14 cellular contexts compared by ENCODE assay signal in the genomic region with DNA sequence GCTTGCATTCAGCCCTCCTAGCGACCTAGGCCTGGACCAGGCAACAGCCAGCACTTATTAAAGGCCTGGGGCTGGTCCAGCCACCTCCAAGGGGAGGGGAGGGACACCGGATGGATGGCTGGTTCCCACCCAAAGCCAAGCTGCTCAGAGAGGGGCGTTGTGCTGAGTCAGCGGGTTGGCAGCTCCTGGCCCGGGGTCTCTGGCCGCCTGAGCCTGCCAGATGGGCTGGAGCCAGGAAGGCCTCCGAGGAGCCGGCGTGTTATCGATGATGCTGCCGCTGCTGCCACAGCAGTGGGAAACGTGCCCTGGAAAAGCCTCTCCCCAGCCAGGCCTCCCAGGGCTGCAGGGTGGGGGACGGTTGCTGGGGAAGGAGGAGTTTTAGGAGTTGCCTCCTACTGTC. TPM values are rescaled to one million over a fixed set of nuclear protein-coding genes. Genes with fewer than 3 reads are reported as not detected.
A peak's percentile ranks its signal among the peaks of the same experiment; 100 is the strongest.
DNase-seq lines count a peak whose midpoint lies in the region; ATAC-seq and TF ChIP-seq lines count a peak whose summit lies in the region.
"Had no signal": no experiment of that assay in that cellular context is flagged by ENCODE, and none has a peak within 500 bp of the region (broad histone marks: within the 10 kb centered on the region; RNA-seq: fewer than 3 reads in every experiment).

No MANE protein-coding gene starts in this region.

- H3K27ac ChIP-seq in IMR-90 (ENCODE audit: insufficient read depth, low read length): no peak overlapping the region
- H3K27ac ChIP-seq in coronary artery: no peak overlapping the region
- no peak overlapping the region for H3K27ac ChIP-seq in left lung
- no peak overlapping the region for H3K27ac ChIP-seq in thyroid gland

- H3K9me1 ChIP-seq in IMR-90 (ENCODE audit: insufficient read depth, low read length): 0 out of 2 replicates have a peak, but pooled peaks cover 3% of the 10 kb centered on the region

- peaks cover 40% of the 10 kb centered on the region for H3K4me1 Mint-ChIP-seq in Calu3 (ENCODE audit: low read depth, unreplicated experiment)
- no peaks in the 10 kb centered on the region for H3K4me1 Mint-ChIP-seq in stimulated activated effector memory CD8-positive, alpha-beta T cell treated with anti-CD3 and anti-CD28 coated beads, Interleukin-12 subunit alpha, Interleukin-12 subunit beta, amount 100 ng/mL, for 72 hours
- H3K4me1 Mint-ChIP-seq: activated naive CD4-positive, alpha-beta T cell treated with anti-CD3 and anti-CD28 coated beads, Interleukin-2, amount 50 U/mL, for 24 hours had no signal

- no peak overlapping the region for H2BK20ac ChIP-seq in IMR-90 (ENCODE audit: low read depth, low read length)

- peak overlapping the region; percentile 82 for H2AFZ ChIP-seq in IMR-90 (replicated peaks; ENCODE audit: low read length, poor library complexity)

- CTCF ChIA-PET in IMR-90 (lab: Yijun Ruan, JAX): interaction anchor here (0.6 kb wide), 1 partner anchor 1084 kb away, joined by 3 read pairs; no protein-coding TSS in a partner anchor
- CTCF ChIA-PET in Calu3 (lab: Charles Lee): no interaction called here

- H2BK15ac ChIP-seq in IMR-90 (ENCODE audit: low read depth, low read length): no peak overlapping the region

- in situ Hi-C loops in IMR-90 (cut with MboI; ENCODE audit: low sequenced_read_pairs): no loop called here

- H3K27me3 ChIP-seq in IMR-90 (ENCODE audit: control insufficient read depth, insufficient read depth, low read length) (0 out of 2 replicates have a peak, but pooled peaks cover 2% of the 10 kb centered on the region), left lung (peaks cover 0 to 13% of the 10 kb centered on the region in 2 donors), thyroid gland (no peaks in the 10 kb centered on the region)

- peaks cover 15% of the 10 kb centered on the region for H3K4me1 ChIP-seq in IMR-90 (ENCODE audit: control insufficient read depth, insufficient read depth, low read length)
- H3K4me1 ChIP-seq in left lung: no peaks in the 10 kb centered on the region
- peaks cover 0 to 6% of the 10 kb centered on the region in 2 donors for H3K4me1 ChIP-seq in thyroid gland

- no peaks in the 10 kb centered on the region for H3K9me3 Mint-ChIP-seq in Calu3 (ENCODE audit: low read depth, unreplicated experiment)
- H3K9me3 Mint-ChIP-seq in stimulated activated effector memory CD8-positive, alpha-beta T cell treated with anti-CD3 and anti-CD28 coated beads, Interleukin-12 subunit alpha, Interleukin-12 subunit beta, amount 100 ng/mL, for 72 hours: no peaks in the 10 kb centered on the region
- H3K9me3 Mint-ChIP-seq: activated naive CD4-positive, alpha-beta T cell treated with anti-CD3 and anti-CD28 coated beads, Interleukin-2, amount 50 U/mL, for 24 hours had no signal

- DNase-seq in IMR-90 (peak; percentile 45), coronary artery (ENCODE audit: low spot score) (no peak), left lung (peak; percentile 50 to 75), thyroid gland (peak; percentile 9 to 10), HK-2 (ENCODE audit: unreplicated experiment) (no peak), foreskin melanocyte (no peak), Calu3 (no peak)
- no peak for DNase-seq in stimulated activated effector memory CD8-positive, alpha-beta T cell treated with anti-CD3 and anti-CD28 coated beads, Interleukin-12 subunit alpha, Interleukin-12 subunit beta, amount 100 ng/mL, for 72 hours (ENCODE audit: low spot score in 2 of 2)
- DNase-seq: activated CD8-positive, alpha-beta memory T cell treated with anti-CD3 and anti-CD28 coated beads for 24 hours; DMS79; effector CD4-positive, alpha-beta T cell; NCI-H1436; small intestine had no signal

- H3K18ac ChIP-seq in IMR-90 (ENCODE audit: low read depth, low read length): no peak overlapping the region; the same call in 1 of the 2 replicates

- no peak for TF ChIP-seq RAD21 in IMR-90 (IDR thresholded peaks at IDR 0.05; ENCODE audit: low read length)

- no peak overlapping the region for H2BK5ac ChIP-seq in IMR-90 (ENCODE audit: low read depth, low read length, poor library complexity, severe bottlenecking)

- TF ChIP-seq CTCF in IMR-90 (conservative IDR thresholded peaks at IDR 0.05; ENCODE audit: low read depth, low read length) (no peak), coronary artery (IDR thresholded peaks at IDR 0.05) (no peak), left lung (IDR thresholded peaks at IDR 0.05) (no peak), thyroid gland (IDR thresholded peaks at IDR 0.05) (no peak), Calu3 (IDR thresholded peaks at IDR 0.05; ENCODE audit: unreplicated experiment) (no peak)

- no peak overlapping the region for H3K27ac Mint-ChIP-seq in Calu3 (ENCODE audit: unreplicated experiment)
- H3K27ac Mint-ChIP-seq in stimulated activated effector memory CD8-positive, alpha-beta T cell treated with anti-CD3 and anti-CD28 coated beads, Interleukin-12 subunit alpha, Interleukin-12 subunit beta, amount 100 ng/mL, for 72 hours: no peak overlapping the region
- H3K27ac Mint-ChIP-seq: activated naive CD4-positive, alpha-beta T cell treated with anti-CD3 and anti-CD28 coated beads, Interleukin-2, amount 50 U/mL, for 24 hours had no signal

- H3K4me2 ChIP-seq in IMR-90 (ENCODE audit: low read depth, low read length): no peak overlapping the region

- POLR2A ChIA-PET in IMR-90 (lab: Charles Lee; ENCODE audit: unreplicated experiment): no interaction called here

- H3K4ac ChIP-seq in IMR-90 (ENCODE audit: low read depth, low read length): peak overlapping the region; percentile 31

- dilution Hi-C loops in IMR-90 (cut with HindIII; ENCODE audit: low sequenced_read_pairs, unreplicated experiment): no loop called here

- no peak overlapping the region for H3K4me3 ChIP-seq in IMR-90 (ENCODE audit: insufficient read depth, low read depth, low read length)
- peak overlapping the region; percentile 35 for H3K4me3 ChIP-seq in coronary artery
- no peak overlapping the region for H3K4me3 ChIP-seq in left lung
- H3K4me3 ChIP-seq in thyroid gland (replicated peaks in 1 of 3): no peak overlapping the region

- peaks cover 13% of the 10 kb centered on the region for H3K36me3 Mint-ChIP-seq in Calu3 (ENCODE audit: insufficient read depth, unreplicated experiment)
- no peaks in the 10 kb centered on the region for H3K36me3 Mint-ChIP-seq in stimulated activated effector memory CD8-positive, alpha-beta T cell treated with anti-CD3 and anti-CD28 coated beads, Interleukin-12 subunit alpha, Interleukin-12 subunit beta, amount 100 ng/mL, for 72 hours
- H3K36me3 Mint-ChIP-seq: activated naive CD4-positive, alpha-beta T cell treated with anti-CD3 and anti-CD28 coated beads, Interleukin-2, amount 50 U/mL, for 24 hours had no signal

- H3K9me3 ChIP-seq in IMR-90 (ENCODE audit: control insufficient read depth, insufficient read depth, low read length) (no peaks in the 10 kb centered on the region), left lung (no peaks in the 10 kb centered on the region), thyroid gland (no peaks in the 10 kb centered on the region)

- H2BK120ac ChIP-seq in IMR-90 (ENCODE audit: low read depth, low read length): 0 out of 2 replicates have a peak overlapping the region, but pooled peaks have one; percentile 17

- ATAC-seq in IMR-90 (ENCODE audit: low read depth) (peak; percentile 57), left lung (peak; percentile 61)
- no peak for ATAC-seq in stimulated activated effector memory CD8-positive, alpha-beta T cell treated with anti-CD3 and anti-CD28 coated beads, Interleukin-12 subunit alpha, Interleukin-12 subunit beta, amount 100 ng/mL, for 72 hours

- no peak overlapping the region for H2AK5ac ChIP-seq in IMR-90 (ENCODE audit: low read depth, low read length)

- BruUV-seq in IMR-90 (replicated peaks; lab: Mats Ljungman, UMichigan) (no TSS peak), Calu3 (replicated peaks; lab: Mats Ljungman, UMichigan) (no TSS peak)

- no peaks in the 10 kb centered on the region for H4K20me1 ChIP-seq in IMR-90 (ENCODE audit: insufficient read depth, low read length)

- H4K91ac ChIP-seq in IMR-90 (ENCODE audit: insufficient read depth, low read depth, low read length): no peak overlapping the region; the same call in 1 of the 2 replicates

- no peak overlapping the region for H4K5ac ChIP-seq in IMR-90 (ENCODE audit: low read depth, low read length)

- H3K14ac ChIP-seq in IMR-90 (replicated peaks; ENCODE audit: low read depth, low read length): no peak overlapping the region

- no peak overlapping the region for H3K56ac ChIP-seq in IMR-90 (ENCODE audit: extremely low read depth, insufficient read depth, low read length)

- no peaks in the 10 kb centered on the region for H3K36me3 ChIP-seq in IMR-90 (ENCODE audit: control insufficient read depth, insufficient read depth, low read length)
- no peaks in the 10 kb centered on the region for H3K36me3 ChIP-seq in left lung
- no peaks in the 10 kb centered on the region for H3K36me3 ChIP-seq in thyroid gland

- no peak overlapping the region for H3K4me3 Mint-ChIP-seq in Calu3 (ENCODE audit: low read depth, unreplicated experiment)
- no peak overlapping the region for H3K4me3 Mint-ChIP-seq in stimulated activated effector memory CD8-positive, alpha-beta T cell treated with anti-CD3 and anti-CD28 coated beads, Interleukin-12 subunit alpha, Interleukin-12 subunit beta, amount 100 ng/mL, for 72 hours
- H3K4me3 Mint-ChIP-seq: activated naive CD4-positive, alpha-beta T cell treated with anti-CD3 and anti-CD28 coated beads, Interleukin-2, amount 50 U/mL, for 24 hours had no signal

- H3K79me1 ChIP-seq in IMR-90 (ENCODE audit: low read depth in 1 of 2, low read length in 2 of 2): no peaks in the 10 kb centered on the region

- H3K27me3 Mint-ChIP-seq in Calu3 (ENCODE audit: unreplicated experiment): no peaks in the 10 kb centered on the region
- H3K27me3 Mint-ChIP-seq: activated naive CD4-positive, alpha-beta T cell treated with anti-CD3 and anti-CD28 coated beads, Interleukin-2, amount 50 U/mL, for 24 hours had no signal

- H2AK9ac ChIP-seq in IMR-90 (replicated peaks; ENCODE audit: low read depth, low read length, poor library complexity): no peak overlapping the region

- no peak overlapping the region for H3K9ac ChIP-seq in IMR-90 (ENCODE audit: low read depth, low read length)

- intact Hi-C loops in IMR-90 (cut with micrococcal nuclease) (no loop called here), left lung (cut with DNase I) (no loop called here), thyroid gland (cut with DNase I) (no loop called here), Calu3 (cut with micrococcal nuclease; ENCODE audit: unreplicated experiment) (no loop called here)

- H3K23ac ChIP-seq in IMR-90 (ENCODE audit: low read depth, low read length): no peak overlapping the region

- WGBS in IMR-90 (ENCODE audit: extremely low coverage in 2 of 2, insufficient read length in 1 of 2), 2 experiments: 4% methylated on average over 4 of the region's 13 CpGs; no CpG with 5 or more reads in 1 of the 2 experiments
- WGBS in thyroid gland, 2 donors: 60 to 71% methylated on average over 8 to 10 of the region's 13 CpGs

- no peak for TF ChIP-seq POLR2A in IMR-90 (IDR thresholded peaks at IDR 0.05; ENCODE audit: low read depth, low read length)
- TF ChIP-seq POLR2A in thyroid gland (IDR thresholded peaks at IDR 0.05): no peak

- no peak overlapping the region; a peak in 1 of 4 replicates for H4K8ac ChIP-seq in IMR-90 (ENCODE audit: low read depth in 2 of 2, low read length in 2 of 2)

RNA-seq across cellular contexts. Expression of gene TSEN2, which starts 43.4 kb away (rescaled TPM):
- total RNA-seq in IMR-90 (2012; rRNA removed): 14.2 and 15.0 TPM in 2 replicates
- 6.9 and 9.5 TPM in 2 replicates for polyA plus RNA-seq in IMR-90 (2012; rRNA removed)
- 3.5 and 5.6 TPM in 2 replicates for polyA plus RNA-seq in IMR-90 (2012; cell fraction: cytosol; rRNA removed)
- 8.9 and 20.7 TPM in 2 replicates for polyA plus RNA-seq in IMR-90 (2012; cell fraction: nucleus; rRNA removed; ENCODE audit: low replicate concordance)
- total RNA-seq in left lung: 10 to 100 TPM in 1 of 2 donors, 1 to 10 TPM in 1; 8.1 to 15.1 TPM
- total RNA-seq in thyroid gland: 10 to 100 TPM; 14.9 to 25.8 (median 21.4) TPM
- 26.7 and 32.0 TPM in 2 replicates for total RNA-seq in Calu3 (2022)

Comparison
In these comparisons a context has a peak if more than half of its experiments do, and no peak if none do; other contexts are left out.
1. DNase-seq: peak in IMR-90 (single experiment), left lung (2 of 2) and thyroid gland (2 of 2); none in coronary artery (single experiment), HK-2 (single experiment), foreskin melanocyte (single experiment), Calu3 (single experiment) and stimulated activated effector memory CD8-positive, alpha-beta T cell treated with anti-CD3 and anti-CD28 coated beads, Interleukin-12 subunit alpha, Interleukin-12 subunit beta, amount 100 ng/mL, for 72 hours (0 of 2).